Comparison of ENCODE assay signal across 1 cellular context in the genomic region with DNA sequence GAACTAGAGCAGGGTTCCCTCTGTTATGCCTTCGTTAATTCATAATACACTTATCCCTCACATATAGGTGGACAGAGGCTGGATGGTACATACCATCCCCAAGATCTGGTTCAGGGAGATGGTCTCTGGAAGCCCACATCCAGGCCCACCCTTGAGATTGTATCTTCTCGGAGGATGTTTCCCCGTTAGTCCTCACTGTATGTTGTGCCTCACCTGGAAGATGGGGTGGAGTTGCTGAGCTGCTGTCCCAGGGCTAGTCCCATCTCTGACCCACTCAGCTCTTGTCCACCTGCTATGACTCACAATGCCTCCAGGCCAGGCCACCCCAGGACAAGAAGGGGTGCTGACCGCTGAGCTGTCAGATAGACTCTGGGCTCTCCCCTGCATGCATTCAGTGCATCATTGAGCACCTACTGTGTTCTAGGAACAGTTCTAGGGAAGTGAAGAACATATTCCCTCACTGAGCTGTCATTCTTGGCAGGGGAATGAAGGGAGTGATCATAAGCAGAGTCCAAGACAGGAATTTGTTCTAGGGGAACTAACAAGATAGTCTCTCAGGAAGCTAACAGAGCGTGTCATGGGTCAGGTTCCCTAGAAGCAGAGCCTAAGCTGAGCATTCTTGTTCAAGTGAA.
A peak's percentile ranks its signal among the peaks of the same experiment; 100 is the strongest.
TF ChIP-seq lines count a peak whose summit lies in the region.

Gene CBY3, minus strand, starts transcription at position 255 of the 632 bp plus-strand sequence. Its CDS starts 116 bp downstream, at position 139.

TF ChIP-seq in K562, 482 proteins besides CTCF, POLR2A, EP300 and RAD21 (continued from another document):
- TF ChIP-seq ZBTB8A (IDR thresholded peaks at IDR 0.05; ENCODE audit: partially characterized antibody) (no peak), MNT (conservative IDR thresholded peaks at IDR 0.05) (no peak), TGIF2 (CRISPR knock-in tag; IDR thresholded peaks at IDR 0.05) (no peak), ZKSCAN8 (CRISPR knock-in tag; IDR thresholded peaks at IDR 0.05) (peak; percentile 80), RBM17 (IDR thresholded peaks at IDR 0.05; ENCODE audit: borderline replicate concordance, low read depth, low read length) (no peak)
- TF ChIP-seq, protein P1, sequence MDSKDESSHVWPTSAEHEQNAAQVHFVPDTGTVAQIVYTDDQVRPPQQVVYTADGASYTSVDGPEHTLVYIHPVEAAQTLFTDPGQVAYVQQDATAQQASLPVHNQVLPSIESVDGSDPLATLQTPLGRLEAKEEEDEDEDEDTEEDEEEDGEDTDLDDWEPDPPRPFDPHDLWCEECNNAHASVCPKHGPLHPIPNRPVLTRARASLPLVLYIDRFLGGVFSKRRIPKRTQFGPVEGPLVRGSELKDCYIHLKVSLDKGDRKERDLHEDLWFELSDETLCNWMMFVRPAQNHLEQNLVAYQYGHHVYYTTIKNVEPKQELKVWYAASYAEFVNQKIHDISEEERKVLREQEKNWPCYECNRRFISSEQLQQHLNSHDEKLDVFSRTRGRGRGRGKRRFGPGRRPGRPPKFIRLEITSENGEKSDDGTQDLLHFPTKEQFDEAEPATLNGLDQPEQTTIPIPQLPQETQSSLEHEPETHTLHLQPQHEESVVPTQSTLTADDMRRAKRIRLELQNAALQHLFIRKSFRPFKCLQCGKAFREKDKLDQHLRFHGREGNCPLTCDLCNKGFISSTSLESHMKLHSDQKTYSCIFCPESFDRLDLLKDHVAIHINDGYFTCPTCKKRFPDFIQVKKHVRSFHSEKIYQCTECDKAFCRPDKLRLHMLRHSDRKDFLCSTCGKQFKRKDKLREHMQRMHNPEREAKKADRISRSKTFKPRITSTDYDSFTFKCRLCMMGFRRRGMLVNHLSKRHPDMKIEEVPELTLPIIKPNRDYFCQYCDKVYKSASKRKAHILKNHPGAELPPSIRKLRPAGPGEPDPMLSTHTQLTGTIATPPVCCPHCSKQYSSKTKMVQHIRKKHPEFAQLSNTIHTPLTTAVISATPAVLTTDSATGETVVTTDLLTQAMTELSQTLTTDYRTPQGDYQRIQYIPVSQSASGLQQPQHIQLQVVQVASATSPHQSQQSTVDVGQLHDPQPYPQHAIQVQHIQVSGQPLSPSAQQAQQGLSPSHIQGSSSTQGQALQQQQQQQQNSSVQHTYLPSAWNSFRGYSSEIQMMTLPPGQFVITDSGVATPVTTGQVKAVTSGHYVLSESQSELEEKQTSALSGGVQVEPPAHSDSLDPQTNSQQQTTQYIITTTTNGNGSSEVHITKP (IDR thresholded peaks at IDR 0.05; ENCODE audit: partially characterized antibody), result peak; percentile 9
